Comparison of ENCODE assay signal across 1 cellular context in the genomic region with DNA sequence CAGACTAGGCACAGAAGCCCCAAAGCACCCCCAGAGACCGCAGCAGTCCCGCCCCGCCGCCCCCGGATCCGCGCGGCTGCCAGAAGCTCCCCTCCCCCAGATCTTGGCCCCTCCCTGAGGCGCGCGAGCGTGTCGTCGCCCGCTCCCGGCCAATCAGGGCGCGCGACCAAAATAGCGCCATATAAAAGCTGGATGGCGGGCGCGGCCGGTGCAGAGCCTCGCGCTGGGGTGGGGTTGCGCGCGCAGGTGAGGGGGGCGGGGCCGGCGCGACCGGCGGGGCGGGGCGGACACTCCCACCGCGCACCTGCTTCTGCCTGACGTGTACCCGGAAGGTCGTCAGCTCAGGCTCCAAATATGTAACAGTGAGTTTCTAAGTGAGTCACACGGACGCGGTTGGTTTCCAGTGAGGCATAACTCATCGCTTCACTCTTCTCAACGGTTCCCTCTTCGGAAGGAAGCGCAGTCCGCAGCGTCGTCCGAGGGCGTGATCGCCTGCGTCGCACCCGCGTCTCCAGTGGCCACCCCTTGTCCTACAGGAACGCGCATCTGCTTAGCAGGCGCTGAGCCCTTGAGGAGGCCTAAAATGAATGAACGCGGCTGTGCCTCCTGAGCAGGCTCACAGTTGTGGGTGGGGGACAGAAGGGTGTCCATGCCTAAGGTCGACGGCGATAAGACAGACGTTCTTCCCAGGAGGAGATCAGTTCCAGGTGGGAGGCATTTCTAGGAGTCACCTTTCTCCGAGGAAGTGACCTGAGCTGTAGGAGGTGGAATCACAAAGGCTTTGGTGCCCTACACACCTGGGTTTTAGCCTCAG.
TF ChIP-seq lines count a peak whose summit lies in the region.

No MANE protein-coding gene starts in this region.

TF ChIP-seq in SK-N-SH, 30 proteins besides CTCF, POLR2A, EP300 and RAD21 (continued from another document):
- TF ChIP-seq USF1 (IDR thresholded peaks at IDR 0.05; ENCODE audit: borderline replicate concordance, low read depth) (no peak), MXI1 (IDR thresholded peaks at IDR 0.05; ENCODE audit: low read depth, low read length) (0 out of 2 replicates have a peak, but pooled peaks have one; percentile 20), RCOR1 (IDR thresholded peaks at IDR 0.05; ENCODE audit: low read length) (no peak), TAF1 (IDR thresholded peaks at IDR 0.05; ENCODE audit: borderline replicate concordance, low read depth, low read length) (peak; percentile 31; the same call in 1 of the 2 replicates), TCF12 (IDR thresholded peaks at IDR 0.05) (peak; percentile 17; the same call in 1 of the 2 replicates)
TF ChIP-seq in SK-N-SH: peak in this region for 10.
